ENCODE assay signal across 10 cellular contexts in the genomic region with DNA sequence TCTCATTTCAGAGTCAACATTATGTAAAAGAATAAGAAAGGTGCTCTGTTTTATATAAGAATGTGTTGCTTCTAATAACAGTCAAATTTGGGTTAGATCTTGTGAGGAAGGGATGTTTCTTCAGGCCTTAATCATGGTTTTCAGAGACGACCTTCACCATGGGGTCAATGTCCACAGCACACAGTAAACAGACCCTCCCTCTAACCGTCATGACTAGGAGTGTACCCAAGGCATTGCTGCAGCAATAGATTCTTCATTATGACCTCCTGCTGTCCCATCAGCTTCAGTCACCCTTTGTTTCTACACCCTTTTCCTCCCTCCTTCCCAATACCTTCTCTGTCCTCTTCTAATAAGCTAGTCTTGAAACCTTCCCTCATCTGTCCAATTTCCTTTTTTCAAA. TPM values are rescaled to one million over a fixed set of nuclear protein-coding genes. Genes with fewer than 3 reads are reported as not detected.
"Had no signal": no experiment of that assay in that cellular context is flagged by ENCODE, and none has a peak within 500 bp of the region (broad histone marks: within the 10 kb centered on the region; RNA-seq: fewer than 3 reads in every experiment).

No MANE protein-coding gene starts in this region.

- FAIRE-seq: HTR-8/SVneo had no signal

- H3K27me3 Mint-ChIP-seq: IgD-negative memory B cell had no signal

- H3K27ac Mint-ChIP-seq: GM23338, HFFc6, IgD-negative memory B cell had no signal

- H3K9me3 ChIP-seq: HAP-1 had no signal

- ATAC-seq: GM23338, HCT116 had no signal

- H3K4me2 ChIP-seq: GM23338 had no signal

- H3K4me3 ChIP-seq: GM23338, HAP-1 had no signal

- H2AFZ ChIP-seq: GM23338 had no signal

- DNase-seq: H7, HFFc6, KBM-7 had no signal

- H3K4me1 Mint-ChIP-seq: IgD-negative memory B cell had no signal

- H3K36me3 ChIP-seq: HAP-1 had no signal

- H3K4me3 Mint-ChIP-seq: GM23338, HFFc6, IgD-negative memory B cell had no signal

- H3K9me3 Mint-ChIP-seq: GM23338, HFFc6 had no signal

RNA-seq across cellular contexts. Expression of gene SERPINE3, which starts 15.7 kb away (rescaled TPM):
- total RNA-seq: H4, HFFc6, HT-29 had no signal
- polyA plus RNA-seq: IgD-negative memory B cell had no signal
